27 cellular contexts compared by ENCODE assay signal in the genomic region with DNA sequence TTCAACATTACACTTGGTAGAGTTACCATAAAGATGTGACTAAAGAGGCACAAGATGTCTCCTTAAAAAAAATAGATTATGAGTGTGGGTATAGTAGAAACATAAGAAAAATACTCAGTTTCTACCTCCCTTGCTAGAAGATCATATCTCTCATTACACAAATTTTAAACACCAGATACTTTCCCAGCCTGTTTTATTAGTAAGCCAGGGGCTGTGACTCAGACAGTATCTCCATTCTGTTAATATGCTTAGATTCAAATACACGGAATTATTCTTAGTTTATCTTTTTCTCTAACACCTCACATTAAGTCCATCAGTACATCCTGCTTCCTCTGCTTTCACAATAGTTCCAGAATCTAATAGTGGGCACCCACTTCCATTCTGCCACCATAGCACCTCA.
"Had no signal": no experiment of that assay in that cellular context is flagged by ENCODE, and none has a peak within 500 bp of the region (broad histone marks: within the 10 kb centered on the region; RNA-seq: fewer than 3 reads in every experiment).

No MANE protein-coding gene starts in this region.

- H3K27ac ChIP-seq: coronary artery, esophagus muscularis mucosa, heart right ventricle, lower lobe of right lung, neural progenitor cell, prostate gland, right atrium auricular region, suprapubic skin, transverse colon, upper lobe of right lung, uterus had no signal

- H3K27me3 ChIP-seq: esophagus muscularis mucosa, heart right ventricle, neural progenitor cell, right atrium auricular region, suprapubic skin, transverse colon, upper lobe of right lung, uterus had no signal

- H3K9me3 ChIP-seq: esophagus muscularis mucosa, heart right ventricle, lower lobe of right lung, mucosa of descending colon, prostate gland, right atrium auricular region, suprapubic skin, transverse colon, upper lobe of right lung, uterus had no signal

- DNase-seq: dermis blood vessel endothelial cell; effector memory CD4-positive, alpha-beta T cell; foreskin melanocyte; glutamatergic neuron; heart right ventricle; hippocampal formation; immature natural killer cell; left ventricle myocardium superior; lower lobe of right lung; mucosa of descending colon; naive thymus-derived CD4-positive, alpha-beta T cell; stimulated activated CD4-positive, alpha-beta T cell treated with anti-CD3 and anti-CD28 coated beads, Interleukin-12 subunit alpha, Interleukin-12 subunit beta, amount 100 ng/mL, for 4 hours; stimulated activated CD4-positive, alpha-beta T cell treated with anti-CD3 and anti-CD28 coated beads, Interleukin-1b, Interleukin-23, amount 100 ng/mL, for 48 hours; stimulated activated CD4-positive, alpha-beta T cell treated with anti-CD3 and anti-CD28 coated beads, Interleukin-4, amount 100 ng/mL, for 1 hour; stimulated activated CD8-positive, alpha-beta memory T cell treated with anti-CD3 and anti-CD28 coated beads, Interleukin-4, amount 100 ng/mL, for 48 hours; stimulated activated naive CD4-positive, alpha-beta T cell; stimulated activated naive CD8-positive, alpha-beta T cell treated with anti-CD3 and anti-CD28 coated beads, Interleukin-15, amount 100 ng/mL, for 72 hours; transverse colon; upper lobe of right lung; uterus had no signal

- H2AFZ ChIP-seq: neural progenitor cell had no signal

- H3K4me2 ChIP-seq: neural progenitor cell, smooth muscle cell had no signal

- H3K36me3 ChIP-seq: esophagus muscularis mucosa, heart right ventricle, lower lobe of right lung, neural progenitor cell, prostate gland, right atrium auricular region, suprapubic skin, transverse colon, upper lobe of right lung, uterus had no signal

- H3K4me1 ChIP-seq: esophagus muscularis mucosa, heart right ventricle, lower lobe of right lung, neural progenitor cell, prostate gland, right atrium auricular region, suprapubic skin, transverse colon, upper lobe of right lung, uterus had no signal

- H3K9ac ChIP-seq: neural progenitor cell had no signal

- H3K4me3 ChIP-seq: coronary artery, esophagus muscularis mucosa, heart right ventricle, lower lobe of right lung, mucosa of descending colon, neural progenitor cell, prostate gland, right atrium auricular region, smooth muscle cell, suprapubic skin, transverse colon, upper lobe of right lung, uterus had no signal
